In the genomic region with DNA sequence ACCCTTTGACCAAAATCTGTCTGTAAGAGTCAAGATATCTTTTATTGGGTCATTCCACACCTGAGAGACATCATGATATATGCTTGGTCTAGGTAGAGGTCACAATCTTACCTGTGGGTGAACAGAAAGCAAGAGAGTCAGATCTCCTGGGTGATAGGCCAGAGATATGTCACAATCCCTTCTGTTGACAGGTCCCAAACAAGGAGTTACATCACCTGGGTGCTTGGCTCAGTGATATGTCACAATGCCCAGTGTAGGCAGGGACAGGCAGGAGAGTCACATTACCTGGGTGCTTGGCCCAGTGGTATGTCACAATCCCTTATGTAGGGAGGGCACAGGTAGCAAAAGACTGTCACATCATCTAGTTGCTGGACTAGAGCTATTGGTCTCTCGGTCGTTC, we compare ENCODE assay signal across 22 cellular contexts.
DNase-seq lines count a peak whose midpoint lies in the region; ATAC-seq and TF ChIP-seq lines count a peak whose summit lies in the region.
"Had no signal": no experiment of that assay in that cellular context is flagged by ENCODE, and none has a peak within 500 bp of the region (broad histone marks: within the 10 kb centered on the region; RNA-seq: fewer than 3 reads in every experiment).

No MANE protein-coding gene starts in this region.

- H3K27ac ChIP-seq in right lobe of liver (no peak overlapping the region), gastroesophageal sphincter (no peak overlapping the region)
- H3K27ac ChIP-seq: BLaER1 had no signal

- TF ChIP-seq CTCF in right lobe of liver (IDR thresholded peaks at IDR 0.05) (no peak), gastroesophageal sphincter (IDR thresholded peaks at IDR 0.05) (no peak)

- no peaks in the 10 kb centered on the region for H3K27me3 ChIP-seq in right lobe of liver
- H3K27me3 ChIP-seq in gastroesophageal sphincter = no peaks in the 10 kb centered on the region
- H3K27me3 ChIP-seq: BE2C, BLaER1 had no signal

- no peak for TF ChIP-seq POLR2A in right lobe of liver (IDR thresholded peaks at IDR 0.05)
- no peak for TF ChIP-seq POLR2A in gastroesophageal sphincter (IDR thresholded peaks at IDR 0.05)

- H3K9me3 ChIP-seq in right lobe of liver (peaks cover 0 to 12% (median 0%) of the 10 kb centered on the region in 4 donors), gastroesophageal sphincter (peaks cover 0 to 61% (median 0%) of the 10 kb centered on the region in 3 donors)

- ATAC-seq in left lobe of liver = peak; percentile 72
- peak; percentile 36 to 58 (median 46) for ATAC-seq in right lobe of liver
- ATAC-seq in gastroesophageal sphincter = no peak
- ATAC-seq: GM12878 had no signal

- WGBS in right lobe of liver (ENCODE audit: insufficient coverage, low coverage, low lambda C conversion rate, missing lambda C conversion rate) = 29% methylated on average over 2 of the region's 2 CpGs
- whole genome bisulfite sequencing in gastroesophageal sphincter (ENCODE audit: low coverage in 1 of 2), 2 donors = 75% methylated on average over 2 of the region's 2 CpGs; no CpG with 5 or more reads in 1 of the 2 donors

- H3K36me3 ChIP-seq in right lobe of liver = no peaks in the 10 kb centered on the region
- H3K36me3 ChIP-seq in gastroesophageal sphincter = no peaks in the 10 kb centered on the region
- H3K36me3 ChIP-seq: BE2C, BLaER1 had no signal

- no peak for TF ChIP-seq EP300 in gastroesophageal sphincter (IDR thresholded peaks at IDR 0.05)

- no peaks in the 10 kb centered on the region for H3K4me1 ChIP-seq in right lobe of liver
- H3K4me1 ChIP-seq in gastroesophageal sphincter = no peaks in the 10 kb centered on the region
- H3K4me1 ChIP-seq: BE2C, BLaER1 had no signal

- H3K4me3 ChIP-seq in right lobe of liver (no peak overlapping the region), gastroesophageal sphincter (no peak overlapping the region)
- H3K4me3 ChIP-seq: BLaER1, GM12878 had no signal

- intact Hi-C loops in right lobe of liver (cut with DNase I) = no loop called here

- no peak for DNase-seq in left lobe of liver (ENCODE audit: low spot score)
- DNase-seq in right lobe of liver = peak in 1 of 3 donors; percentile 56
- no peak for DNase-seq in NOMO-1 treated with DMSO at 0.1 percent for 48 hours (lab: John Stamatoyannopoulos, UW; ENCODE audit: unreplicated experiment)
- DNase-seq in nucleus accumbens (lab: John Stamatoyannopoulos, UW) = no peak
- DNase-seq: 8988T; ACHN; BE2C; C1 segment of cervical spinal cord; CD4-positive, alpha-beta memory T cell; CD4-positive, CD25-positive, alpha-beta regulatory T cell; CD8-positive, alpha-beta memory T cell; COR-L47; DMS 273 treated with DMSO at 0.1 percent for 48 hours; DMS153; DMS53; DMS79; DND-41; EL; GDM1 had no signal
